Comparison of ENCODE assay signal across 1 cellular context in the genomic region with DNA sequence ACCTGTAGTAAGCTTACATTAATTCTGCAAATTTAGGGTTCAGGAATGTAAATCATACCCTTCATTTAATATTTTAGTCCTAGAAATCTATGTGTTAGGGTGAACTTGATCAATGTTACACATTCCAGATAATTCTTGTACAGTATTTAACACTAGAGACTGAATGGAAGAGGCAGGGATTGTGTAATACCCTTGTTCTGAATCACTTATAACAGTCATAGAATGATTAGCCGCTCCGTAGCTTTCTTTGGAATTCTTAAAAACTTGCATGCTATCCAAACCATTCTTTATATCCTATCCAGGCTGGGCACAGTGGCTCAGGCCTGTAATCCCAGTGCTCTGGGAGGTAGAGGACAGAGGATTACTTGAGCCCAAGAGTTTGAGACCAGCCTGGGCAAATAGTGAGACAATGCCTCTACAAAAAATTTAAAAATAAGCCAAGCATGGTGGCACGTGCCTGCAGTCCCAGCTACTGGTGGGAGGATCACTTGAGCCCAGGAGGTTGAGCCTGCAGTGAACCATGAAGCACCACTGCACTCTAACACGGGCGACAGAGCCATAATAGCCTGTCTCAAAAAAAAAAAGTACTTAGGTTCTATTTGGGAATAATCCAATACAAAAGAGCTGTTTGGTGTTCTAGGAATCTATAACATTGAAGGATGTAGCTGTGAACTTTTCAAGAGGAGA.
TF ChIP-seq lines count a peak whose summit lies in the region.

No MANE protein-coding gene starts in this region.

TF ChIP-seq in GM23338, 12 proteins besides CTCF, POLR2A, EP300 and RAD21 (continued from another document):
- TF ChIP-seq, protein P1, sequence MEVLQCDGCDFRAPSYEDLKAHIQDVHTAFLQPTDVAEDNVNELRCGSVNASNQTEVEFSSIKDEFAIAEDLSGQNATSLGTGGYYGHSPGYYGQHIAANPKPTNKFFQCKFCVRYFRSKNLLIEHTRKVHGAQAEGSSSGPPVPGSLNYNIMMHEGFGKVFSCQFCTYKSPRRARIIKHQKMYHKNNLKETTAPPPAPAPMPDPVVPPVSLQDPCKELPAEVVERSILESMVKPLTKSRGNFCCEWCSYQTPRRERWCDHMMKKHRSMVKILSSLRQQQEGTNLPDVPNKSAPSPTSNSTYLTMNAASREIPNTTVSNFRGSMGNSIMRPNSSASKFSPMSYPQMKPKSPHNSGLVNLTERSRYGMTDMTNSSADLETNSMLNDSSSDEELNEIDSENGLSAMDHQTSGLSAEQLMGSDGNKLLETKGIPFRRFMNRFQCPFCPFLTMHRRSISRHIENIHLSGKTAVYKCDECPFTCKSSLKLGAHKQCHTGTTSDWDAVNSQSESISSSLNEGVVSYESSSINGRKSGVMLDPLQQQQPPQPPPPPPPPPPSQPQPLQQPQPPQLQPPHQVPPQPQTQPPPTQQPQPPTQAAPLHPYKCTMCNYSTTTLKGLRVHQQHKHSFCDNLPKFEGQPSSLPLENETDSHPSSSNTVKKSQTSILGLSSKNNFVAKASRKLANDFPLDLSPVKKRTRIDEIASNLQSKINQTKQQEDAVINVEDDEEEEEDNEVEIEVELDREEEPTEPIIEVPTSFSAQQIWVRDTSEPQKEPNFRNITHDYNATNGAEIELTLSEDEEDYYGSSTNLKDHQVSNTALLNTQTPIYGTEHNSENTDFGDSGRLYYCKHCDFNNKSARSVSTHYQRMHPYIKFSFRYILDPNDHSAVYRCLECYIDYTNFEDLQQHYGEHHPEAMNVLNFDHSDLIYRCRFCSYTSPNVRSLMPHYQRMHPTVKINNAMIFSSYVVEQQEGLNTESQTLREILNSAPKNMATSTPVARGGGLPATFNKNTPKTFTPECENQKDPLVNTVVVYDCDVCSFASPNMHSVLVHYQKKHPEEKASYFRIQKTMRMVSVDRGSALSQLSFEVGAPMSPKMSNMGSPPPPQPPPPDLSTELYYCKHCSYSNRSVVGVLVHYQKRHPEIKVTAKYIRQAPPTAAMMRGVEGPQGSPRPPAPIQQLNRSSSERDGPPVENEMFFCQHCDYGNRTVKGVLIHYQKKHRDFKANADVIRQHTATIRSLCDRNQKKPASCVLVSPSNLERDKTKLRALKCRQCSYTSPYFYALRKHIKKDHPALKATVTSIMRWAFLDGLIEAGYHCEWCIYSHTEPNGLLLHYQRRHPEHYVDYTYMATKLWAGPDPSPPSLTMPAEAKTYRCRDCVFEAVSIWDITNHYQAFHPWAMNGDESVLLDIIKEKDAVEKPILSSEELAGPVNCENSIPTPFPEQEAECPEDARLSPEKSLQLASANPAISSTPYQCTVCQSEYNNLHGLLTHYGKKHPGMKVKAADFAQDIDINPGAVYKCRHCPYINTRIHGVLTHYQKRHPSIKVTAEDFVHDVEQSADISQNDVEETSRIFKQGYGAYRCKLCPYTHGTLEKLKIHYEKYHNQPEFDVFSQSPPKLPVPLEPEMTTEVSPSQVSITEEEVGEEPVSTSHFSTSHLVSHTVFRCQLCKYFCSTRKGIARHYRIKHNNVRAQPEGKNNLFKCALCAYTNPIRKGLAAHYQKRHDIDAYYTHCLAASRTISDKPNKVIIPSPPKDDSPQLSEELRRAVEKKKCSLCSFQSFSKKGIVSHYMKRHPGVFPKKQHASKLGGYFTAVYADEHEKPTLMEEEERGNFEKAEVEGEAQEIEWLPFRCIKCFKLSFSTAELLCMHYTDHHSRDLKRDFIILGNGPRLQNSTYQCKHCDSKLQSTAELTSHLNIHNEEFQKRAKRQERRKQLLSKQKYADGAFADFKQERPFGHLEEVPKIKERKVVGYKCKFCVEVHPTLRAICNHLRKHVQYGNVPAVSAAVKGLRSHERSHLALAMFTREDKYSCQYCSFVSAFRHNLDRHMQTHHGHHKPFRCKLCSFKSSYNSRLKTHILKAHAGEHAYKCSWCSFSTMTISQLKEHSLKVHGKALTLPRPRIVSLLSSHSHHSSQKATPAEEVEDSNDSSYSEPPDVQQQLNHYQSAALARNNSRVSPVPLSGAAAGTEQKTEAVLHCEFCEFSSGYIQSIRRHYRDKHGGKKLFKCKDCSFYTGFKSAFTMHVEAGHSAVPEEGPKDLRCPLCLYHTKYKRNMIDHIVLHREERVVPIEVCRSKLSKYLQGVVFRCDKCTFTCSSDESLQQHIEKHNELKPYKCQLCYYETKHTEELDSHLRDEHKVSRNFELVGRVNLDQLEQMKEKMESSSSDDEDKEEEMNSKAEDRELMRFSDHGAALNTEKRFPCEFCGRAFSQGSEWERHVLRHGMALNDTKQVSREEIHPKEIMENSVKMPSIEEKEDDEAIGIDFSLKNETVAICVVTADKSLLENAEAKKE (CRISPR knock-in tag; IDR thresholded peaks at IDR 0.05) = no peak
